26 cellular contexts compared by ENCODE assay signal in genomic region chr1:93964096-93964776, GRCh38. TPM values are rescaled to one million over a fixed set of nuclear protein-coding genes. Genes with fewer than 3 reads are reported as not detected.
A peak's percentile ranks its signal among the peaks of the same experiment; 100 is the strongest.
DNase-seq lines count a peak whose midpoint lies in the region; ATAC-seq and TF ChIP-seq lines count a peak whose summit lies in the region.
"Had no signal": no experiment of that assay in that cellular context is flagged by ENCODE, and none has a peak within 500 bp of the region (broad histone marks: within the 10 kb centered on the region; RNA-seq: fewer than 3 reads in every experiment).

No MANE protein-coding gene starts in this region.

- peak; percentile 15 for ATAC-seq in left lobe of liver
- ATAC-seq: heart right ventricle had no signal

- no TSS peak for BruUV-seq in MCF 10A (replicated peaks; lab: Mats Ljungman, UMichigan)

- H3K27ac Mint-ChIP-seq in MCF 10A (ENCODE audit: low read depth, unreplicated experiment) (peak overlapping the region; percentile 73), type B pancreatic cell (peak overlapping the region; percentile 88), nephron progenitor cell (no peak overlapping the region)
- H3K27ac Mint-ChIP-seq: activated naive CD8-positive, alpha-beta T cell; activated T-helper 2 cell treated with anti-CD3 and anti-CD28 coated beads, Interferon-gamma antibody, Interleukin-2, Interleukin-4, amounts not matched to agents 10 μg/mL and 5 μg/mL and 100 μg/mL, durations not matched to agents 14 hours and 24 hours and 36 hours; CD4-positive, alpha-beta memory T cell; naive B cell had no signal

- peaks cover 27% of the 10 kb centered on the region for H3K4me1 Mint-ChIP-seq in MCF 10A (ENCODE audit: insufficient read depth, unreplicated experiment)
- H3K4me1 Mint-ChIP-seq in type B pancreatic cell (ENCODE audit: unreplicated experiment), result peaks cover 4% of the 10 kb centered on the region
- H3K4me1 Mint-ChIP-seq in nephron progenitor cell, result peaks cover 14% of the 10 kb centered on the region
- H3K4me1 Mint-ChIP-seq: CD4-positive, alpha-beta memory T cell; naive B cell had no signal

- CTCF ChIA-PET in MCF 10A (lab: Yijun Ruan, JAX), result interaction anchor here (0.5 to 2.0 kb wide), 7 partner anchors 14 to 834 kb away, joined by 3 to 5 read pairs (median 3); partner anchors contain the start of gene GCLM

- H3K4me3 Mint-ChIP-seq in MCF 10A (ENCODE audit: unreplicated experiment), result no peak overlapping the region
- no peak overlapping the region for H3K4me3 Mint-ChIP-seq in type B pancreatic cell
- no peak overlapping the region for H3K4me3 Mint-ChIP-seq in nephron progenitor cell
- H3K4me3 Mint-ChIP-seq: activated naive CD8-positive, alpha-beta T cell; CD4-positive, alpha-beta memory T cell; naive B cell had no signal

- H3K27me3 Mint-ChIP-seq in MCF 10A (ENCODE audit: insufficient read depth, unreplicated experiment) (no peaks in the 10 kb centered on the region), type B pancreatic cell (no peaks in the 10 kb centered on the region), nephron progenitor cell (ENCODE audit: low read depth, poor library complexity) (peaks cover 13% of the 10 kb centered on the region)

- intact Hi-C loops in MCF 10A (cut with micrococcal nuclease), result no loop called here

- H3K36me3 Mint-ChIP-seq in MCF 10A (ENCODE audit: insufficient read depth, unreplicated experiment) (no peaks in the 10 kb centered on the region), type B pancreatic cell (no peaks in the 10 kb centered on the region), nephron progenitor cell (ENCODE audit: low read depth) (no peaks in the 10 kb centered on the region)

- DNase-seq in LNCaP clone FGC (ENCODE audit: low read depth) (no peak), MCF 10A (ENCODE audit: unreplicated experiment) (no peak), left lobe of liver (ENCODE audit: low spot score) (no peak), type B pancreatic cell (ENCODE audit: extremely low spot score, unreplicated experiment) (no peak), nephron progenitor cell (no peak), DMS153 (lab: John Stamatoyannopoulos, UW) (no peak), DMS79 treated with DMSO at 0.1 percent for 48 hours (lab: John Stamatoyannopoulos, UW) (no peak)
- DNase-seq: activated CD4-positive, alpha-beta T cell treated with anti-CD3 and anti-CD28 coated beads, Interleukin-2, amount 50 U/mL, for 1 hour; aorta; CD4-positive, alpha-beta memory T cell; DMS 273 treated with DMSO at 0.1 percent for 48 hours; HCEC 1CT; heart right ventricle; naive B cell; NCI-H1105; NCI-H2029; NCI-H748 treated with DMSO at 0.1 percent for 48 hours; occipital lobe; spleen; stimulated activated CD4-positive, alpha-beta T cell treated with anti-CD3 and anti-CD28 coated beads, Interleukin-4, amount 100 ng/mL, for 24 hours; stimulated activated naive CD4-positive, alpha-beta T cell; tibial artery; WERI-Rb-1 had no signal

- TF ChIP-seq CTCF in LNCaP clone FGC (IDR thresholded peaks at IDR 0.05; ENCODE audit: control insufficient read depth, extremely low read depth, insufficient read depth), result no peak
- TF ChIP-seq CTCF in MCF 10A (IDR thresholded peaks at IDR 0.05; ENCODE audit: unreplicated experiment), result no peak
- no peak for TF ChIP-seq CTCF in type B pancreatic cell (conservative IDR thresholded peaks at IDR 0.05)
- no peak for TF ChIP-seq CTCF in nephron progenitor cell (IDR thresholded peaks at IDR 0.05)

- POLR2A ChIA-PET in MCF 10A (lab: Yijun Ruan, JAX), result interaction anchor here (0.9 kb wide), 1 partner anchor 85 kb away, joined by 5 read pairs; the partner anchor contains the start of gene DNTTIP2

- H3K9me3 Mint-ChIP-seq in MCF 10A (ENCODE audit: unreplicated experiment) (no peaks in the 10 kb centered on the region), type B pancreatic cell (no peaks in the 10 kb centered on the region), nephron progenitor cell (no peaks in the 10 kb centered on the region)
- H3K9me3 Mint-ChIP-seq: activated T-helper 2 cell treated with anti-CD3 and anti-CD28 coated beads, Interferon-gamma antibody, Interleukin-2, Interleukin-4, amounts not matched to agents 10 μg/mL and 5 μg/mL and 100 μg/mL, durations not matched to agents 14 hours and 24 hours and 36 hours had no signal

- H3K4me3 ChIP-seq in LNCaP clone FGC (ENCODE audit: low read depth, low read length), result peak overlapping the region; percentile 34
- H3K4me3 ChIP-seq: heart right ventricle, right atrium auricular region, spleen, tibial artery had no signal

RNA-seq across cellular contexts. Expression of gene GCLM, which starts 55.0 kb away (rescaled TPM):
- total RNA-seq in MCF 10A (2022) (21.1 and 21.3 TPM in 2 replicates), left lobe of liver (27.8 TPM), type B pancreatic cell (ENCODE audit: low replicate concordance) (16.6 and 34.2 TPM in 2 replicates)
